Comparison of ENCODE assay signal across 31 cellular contexts in the genomic region with DNA sequence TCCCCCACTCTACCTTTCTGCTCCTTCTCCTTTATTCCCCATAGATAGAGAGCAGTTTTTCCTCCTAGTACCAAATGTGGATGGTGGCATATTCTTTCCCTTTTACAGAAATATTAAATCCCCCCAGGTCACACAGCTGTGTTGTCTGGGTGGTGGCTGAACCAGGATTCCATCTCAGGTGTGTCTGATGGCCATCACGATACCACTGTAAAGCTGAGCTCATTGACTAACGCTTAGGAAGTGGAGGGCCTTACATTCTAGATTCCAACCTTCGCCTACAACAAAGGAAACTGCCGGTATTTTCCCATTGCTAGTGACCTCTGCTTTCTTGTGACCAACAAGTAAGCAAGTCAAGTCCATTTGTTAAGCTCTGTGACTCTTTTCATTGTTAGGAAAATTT.
"Had no signal": no experiment of that assay in that cellular context is flagged by ENCODE, and none has a peak within 500 bp of the region (broad histone marks: within the 10 kb centered on the region; RNA-seq: fewer than 3 reads in every experiment).

No MANE protein-coding gene starts in this region.

- H3K27me3 ChIP-seq: ascending aorta, breast epithelium, gastroesophageal sphincter had no signal

- H3K4me3 ChIP-seq: ascending aorta, breast epithelium, cardiac muscle cell, esophagus squamous epithelium, gastroesophageal sphincter had no signal

- H3K36me3 ChIP-seq: ascending aorta, breast epithelium, cardiac muscle cell, esophagus squamous epithelium, gastroesophageal sphincter had no signal

- H3K27ac Mint-ChIP-seq: activated CD4-positive, alpha-beta memory T cell treated with anti-CD3 and anti-CD28 coated beads, Interleukin-2, amount 10 ng/mL, durations not matched to agents 7 days and 5 days; activated CD4-positive, alpha-beta T cell treated with anti-CD3 and anti-CD28 coated beads for 36 hours; activated CD4-positive, alpha-beta T cell treated with anti-CD3 and anti-CD28 coated beads, Interleukin-2, amount 10 ng/mL, durations not matched to agents 7 days and 5 days; activated naive CD4-positive, alpha-beta T cell treated with anti-CD3 and anti-CD28 coated beads, Interleukin-2, amount 10 ng/mL, durations not matched to agents 7 days and 5 days; activated naive CD4-positive, alpha-beta T cell treated with anti-CD3 and anti-CD28 coated beads, Interleukin-2, amount 50 U/mL, for 72 hours; activated T-cell treated with anti-CD3 and anti-CD28 coated beads, Interleukin-2, amount 50 U/mL, for 24 hours; activated T-cell treated with anti-CD3 and anti-CD28 coated beads, Interleukin-2, amount 50 U/mL, for 72 hours; T-helper 17 cell; T-helper 2 cell treated with Interferon-gamma antibody and Interleukin-4, amounts not matched to agents 5 μg/mL and 100 μg/mL, for 36 hours had no signal

- H3K4me1 ChIP-seq: ascending aorta, breast epithelium, gastroesophageal sphincter had no signal

- H3K9me3 Mint-ChIP-seq: activated CD4-positive, alpha-beta T cell treated with anti-CD3 and anti-CD28 coated beads, Interleukin-2, amount 10 ng/mL, durations not matched to agents 7 days and 5 days; activated naive CD4-positive, alpha-beta T cell treated with anti-CD3 and anti-CD28 coated beads, Interleukin-2, amount 10 ng/mL, durations not matched to agents 7 days and 5 days; activated naive CD4-positive, alpha-beta T cell treated with anti-CD3 and anti-CD28 coated beads, Interleukin-2, amount 50 U/mL, for 72 hours; activated naive CD8-positive, alpha-beta T cell treated with anti-CD3 and anti-CD28 coated beads, Interleukin-2, amount 10 ng/mL, durations not matched to agents 7 days and 5 days; activated T-cell treated with anti-CD3 and anti-CD28 coated beads, Interleukin-2, amount 50 U/mL, for 24 hours; activated T-cell treated with anti-CD3 and anti-CD28 coated beads, Interleukin-2, amount 50 U/mL, for 72 hours; central memory CD8-positive, alpha-beta T cell; T-helper 2 cell treated with Interferon-gamma antibody and Interleukin-4, amounts not matched to agents 5 μg/mL and 100 μg/mL, for 36 hours had no signal

- H3K9me3 ChIP-seq: ascending aorta, breast epithelium, esophagus squamous epithelium, gastroesophageal sphincter had no signal

- H3K36me3 Mint-ChIP-seq: activated naive CD4-positive, alpha-beta T cell treated with anti-CD3 and anti-CD28 coated beads, Interleukin-2, amount 10 ng/mL, durations not matched to agents 7 days and 5 days; activated naive CD4-positive, alpha-beta T cell treated with anti-CD3 and anti-CD28 coated beads, Interleukin-2, amount 50 U/mL, for 72 hours; activated naive CD8-positive, alpha-beta T cell treated with anti-CD3 and anti-CD28 coated beads, Interleukin-2, amount 10 ng/mL, durations not matched to agents 7 days and 5 days; brain had no signal

- ATAC-seq: activated CD4-positive, alpha-beta T cell treated with anti-CD3 and anti-CD28 coated beads for 36 hours; activated naive CD4-positive, alpha-beta T cell treated with anti-CD3 and anti-CD28 coated beads, Interleukin-2, amount 50 U/mL, for 72 hours; activated T-cell treated with anti-CD3 and anti-CD28 coated beads, Interleukin-2, amount 50 U/mL, for 72 hours; gastroesophageal sphincter; T-helper 17 cell had no signal

- H3K4me3 Mint-ChIP-seq: activated CD4-positive, alpha-beta memory T cell treated with anti-CD3 and anti-CD28 coated beads, Interleukin-2, amount 10 ng/mL, durations not matched to agents 7 days and 5 days; activated CD4-positive, alpha-beta T cell treated with anti-CD3 and anti-CD28 coated beads for 36 hours; activated CD4-positive, alpha-beta T cell treated with anti-CD3 and anti-CD28 coated beads, Interleukin-2, amount 10 ng/mL, durations not matched to agents 7 days and 5 days; activated naive CD4-positive, alpha-beta T cell treated with anti-CD3 and anti-CD28 coated beads, Interleukin-2, amount 10 ng/mL, durations not matched to agents 7 days and 5 days; activated naive CD8-positive, alpha-beta T cell treated with anti-CD3 and anti-CD28 coated beads, Interleukin-2, amount 10 ng/mL, durations not matched to agents 7 days and 5 days; activated T-cell treated with anti-CD3 and anti-CD28 coated beads, Interleukin-2, amount 50 U/mL, for 24 hours; activated T-cell treated with anti-CD3 and anti-CD28 coated beads, Interleukin-2, amount 50 U/mL, for 72 hours; central memory CD8-positive, alpha-beta T cell; T-helper 17 cell; T-helper 2 cell treated with Interferon-gamma antibody and Interleukin-4, amounts not matched to agents 5 μg/mL and 100 μg/mL, for 36 hours had no signal

- H3K27ac ChIP-seq: ascending aorta, breast epithelium, cardiac muscle cell, epithelial cell of prostate, gastroesophageal sphincter had no signal

- H3K4me1 Mint-ChIP-seq: activated CD4-positive, alpha-beta memory T cell treated with anti-CD3 and anti-CD28 coated beads, Interleukin-2, amount 10 ng/mL, durations not matched to agents 7 days and 5 days; activated CD4-positive, alpha-beta T cell treated with anti-CD3 and anti-CD28 coated beads for 36 hours; activated CD4-positive, alpha-beta T cell treated with anti-CD3 and anti-CD28 coated beads, Interleukin-2, amount 10 ng/mL, durations not matched to agents 7 days and 5 days; activated naive CD4-positive, alpha-beta T cell treated with anti-CD3 and anti-CD28 coated beads, Interleukin-2, amount 10 ng/mL, durations not matched to agents 7 days and 5 days; activated naive CD8-positive, alpha-beta T cell treated with anti-CD3 and anti-CD28 coated beads, Interleukin-2, amount 10 ng/mL, durations not matched to agents 7 days and 5 days; central memory CD8-positive, alpha-beta T cell had no signal

- DNase-seq: activated CD4-positive, alpha-beta memory T cell treated with anti-CD3 and anti-CD28 coated beads, Interleukin-2, amount 10 ng/mL, durations not matched to agents 7 days and 5 days; activated CD4-positive, alpha-beta T cell treated with anti-CD3 and anti-CD28 coated beads for 36 hours; activated CD4-positive, alpha-beta T cell treated with anti-CD3 and anti-CD28 coated beads, Interleukin-2, amount 10 ng/mL, durations not matched to agents 7 days and 5 days; activated CD4-positive, alpha-beta T cell treated with anti-CD3 and anti-CD28 coated beads, Interleukin-2, amount 50 U/mL, for 4 hours; activated CD4-positive, CD25-positive, alpha-beta regulatory T cell; activated CD4-positive, CD25-positive, alpha-beta regulatory T cell treated with anti-CD3 and anti-CD28 coated beads, Interleukin-2, amount 50 U/mL, for 72 hours; activated CD8-positive, alpha-beta memory T cell treated with anti-CD3 and anti-CD28 coated beads, Interleukin-2, amount 50 U/mL, for 48 hours; activated gamma-delta T cell; activated naive CD4-positive, alpha-beta T cell; activated naive CD4-positive, alpha-beta T cell treated with anti-CD3 and anti-CD28 coated beads, Interleukin-2, amount 10 ng/mL, durations not matched to agents 7 days and 5 days; activated naive CD8-positive, alpha-beta T cell treated with anti-CD3 and anti-CD28 coated beads, Interleukin-2, amount 10 ng/mL, durations not matched to agents 7 days and 5 days; activated T-cell treated with anti-CD3 and anti-CD28 coated beads for 4 hours; activated T-cell treated with anti-CD3 and anti-CD28 coated beads, Interleukin-2, amount 50 U/mL, for 24 hours; activated T-cell treated with anti-CD3 and anti-CD28 coated beads, Interleukin-2, amount 50 U/mL, for 72 hours; cortex of kidney; dermis blood vessel endothelial cell; effector CD4-positive, alpha-beta T cell; esophagus squamous epithelium; foreskin melanocyte; T-helper 1 cell; T-helper 17 cell; T1000 had no signal

- H3K27me3 Mint-ChIP-seq: activated CD4-positive, alpha-beta memory T cell treated with anti-CD3 and anti-CD28 coated beads, Interleukin-2, amount 10 ng/mL, durations not matched to agents 7 days and 5 days; activated CD4-positive, alpha-beta T cell treated with anti-CD3 and anti-CD28 coated beads for 36 hours; activated CD4-positive, alpha-beta T cell treated with anti-CD3 and anti-CD28 coated beads, Interleukin-2, amount 10 ng/mL, durations not matched to agents 7 days and 5 days; activated naive CD4-positive, alpha-beta T cell treated with anti-CD3 and anti-CD28 coated beads, Interleukin-2, amount 10 ng/mL, durations not matched to agents 7 days and 5 days; activated naive CD8-positive, alpha-beta T cell treated with anti-CD3 and anti-CD28 coated beads, Interleukin-2, amount 10 ng/mL, durations not matched to agents 7 days and 5 days; activated T-cell treated with anti-CD3 and anti-CD28 coated beads, Interleukin-2, amount 50 U/mL, for 24 hours; central memory CD8-positive, alpha-beta T cell had no signal
